ENCODE assay signal across 2 cellular contexts in the genomic region with DNA sequence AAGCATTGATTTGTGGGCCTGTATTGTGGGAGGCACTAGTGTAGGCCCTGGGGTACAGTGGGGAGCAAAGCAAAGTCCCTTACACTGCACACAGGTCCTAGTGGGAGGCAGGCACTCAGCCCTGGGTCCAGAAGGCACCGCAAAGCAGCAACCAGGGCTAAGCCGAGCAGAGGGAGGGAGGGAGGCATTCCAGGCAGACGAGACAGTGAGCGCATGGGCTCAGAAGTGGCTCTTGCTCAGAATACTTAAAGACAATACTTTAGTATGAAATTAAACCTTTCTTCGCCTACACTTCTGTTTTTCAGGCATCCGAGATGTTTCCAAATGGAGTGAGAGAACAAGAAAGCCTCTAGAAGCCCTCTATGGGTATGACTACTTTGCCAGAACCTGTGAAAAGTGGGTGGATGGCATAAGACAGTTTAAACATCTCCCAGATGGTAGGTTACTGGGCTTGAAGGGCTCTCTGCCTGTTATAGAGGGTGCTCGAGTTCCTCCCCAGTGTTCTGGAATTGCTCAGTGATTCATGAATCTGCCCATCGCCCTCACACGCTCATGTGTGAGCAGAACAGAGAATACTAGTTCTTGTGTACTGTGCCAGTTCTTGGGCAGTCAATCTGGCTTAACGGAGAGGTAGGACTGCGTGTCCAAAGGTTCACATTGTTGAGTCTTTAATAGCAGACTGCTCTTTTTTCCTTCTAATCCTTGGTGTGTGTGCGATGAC.
TF ChIP-seq lines count a peak whose summit lies in the region.

No MANE protein-coding gene starts in this region.

TF ChIP-seq in SK-N-SH treated with all-trans-retinoic acid at 6 μM for 48 hours, 23 proteins besides CTCF, POLR2A, EP300 and RAD21 (continued from another document):
- TF ChIP-seq, protein P1, sequence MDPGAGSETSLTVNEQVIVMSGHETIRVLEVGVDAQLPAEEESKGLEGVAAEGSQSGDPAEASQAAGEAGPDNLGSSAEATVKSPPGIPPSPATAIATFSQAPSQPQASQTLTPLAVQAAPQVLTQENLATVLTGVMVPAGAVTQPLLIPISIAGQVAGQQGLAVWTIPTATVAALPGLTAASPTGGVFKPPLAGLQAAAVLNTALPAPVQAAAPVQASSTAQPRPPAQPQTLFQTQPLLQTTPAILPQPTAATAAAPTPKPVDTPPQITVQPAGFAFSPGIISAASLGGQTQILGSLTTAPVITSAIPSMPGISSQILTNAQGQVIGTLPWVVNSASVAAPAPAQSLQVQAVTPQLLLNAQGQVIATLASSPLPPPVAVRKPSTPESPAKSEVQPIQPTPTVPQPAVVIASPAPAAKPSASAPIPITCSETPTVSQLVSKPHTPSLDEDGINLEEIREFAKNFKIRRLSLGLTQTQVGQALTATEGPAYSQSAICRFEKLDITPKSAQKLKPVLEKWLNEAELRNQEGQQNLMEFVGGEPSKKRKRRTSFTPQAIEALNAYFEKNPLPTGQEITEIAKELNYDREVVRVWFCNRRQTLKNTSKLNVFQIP (CRISPR knock-in tag; IDR thresholded peaks at IDR 0.05; ENCODE audit: borderline replicate concordance, low read depth) = no peak
- TF ChIP-seq ZFP30 (CRISPR knock-in tag; IDR thresholded peaks at IDR 0.05) (no peak), ARNTL (CRISPR knock-in tag; IDR thresholded peaks at IDR 0.05; ENCODE audit: borderline replicate concordance, low read depth) (no peak), ZFP3 (CRISPR knock-in tag; IDR thresholded peaks at IDR 0.05) (no peak), PATZ1 (CRISPR knock-in tag; IDR thresholded peaks at IDR 0.05; ENCODE audit: borderline replicate concordance) (no peak), PPARA (CRISPR knock-in tag; IDR thresholded peaks at IDR 0.05; ENCODE audit: borderline replicate concordance) (no peak), ISL1 (CRISPR knock-in tag; IDR thresholded peaks at IDR 0.05) (no peak), ESRRG (CRISPR knock-in tag; IDR thresholded peaks at IDR 0.05) (no peak), ZNF70 (CRISPR knock-in tag; IDR thresholded peaks at IDR 0.05) (no peak), ZC3H10 (CRISPR knock-in tag; IDR thresholded peaks at IDR 0.05) (no peak), CSDC2 (CRISPR knock-in tag; IDR thresholded peaks at IDR 0.05) (no peak), RARB (CRISPR knock-in tag; IDR thresholded peaks at IDR 0.05) (no peak), ZNF565 (CRISPR knock-in tag; conservative IDR thresholded peaks at IDR 0.05; ENCODE audit: low read depth) (no peak)
- TF ChIP-seq, protein P2, sequence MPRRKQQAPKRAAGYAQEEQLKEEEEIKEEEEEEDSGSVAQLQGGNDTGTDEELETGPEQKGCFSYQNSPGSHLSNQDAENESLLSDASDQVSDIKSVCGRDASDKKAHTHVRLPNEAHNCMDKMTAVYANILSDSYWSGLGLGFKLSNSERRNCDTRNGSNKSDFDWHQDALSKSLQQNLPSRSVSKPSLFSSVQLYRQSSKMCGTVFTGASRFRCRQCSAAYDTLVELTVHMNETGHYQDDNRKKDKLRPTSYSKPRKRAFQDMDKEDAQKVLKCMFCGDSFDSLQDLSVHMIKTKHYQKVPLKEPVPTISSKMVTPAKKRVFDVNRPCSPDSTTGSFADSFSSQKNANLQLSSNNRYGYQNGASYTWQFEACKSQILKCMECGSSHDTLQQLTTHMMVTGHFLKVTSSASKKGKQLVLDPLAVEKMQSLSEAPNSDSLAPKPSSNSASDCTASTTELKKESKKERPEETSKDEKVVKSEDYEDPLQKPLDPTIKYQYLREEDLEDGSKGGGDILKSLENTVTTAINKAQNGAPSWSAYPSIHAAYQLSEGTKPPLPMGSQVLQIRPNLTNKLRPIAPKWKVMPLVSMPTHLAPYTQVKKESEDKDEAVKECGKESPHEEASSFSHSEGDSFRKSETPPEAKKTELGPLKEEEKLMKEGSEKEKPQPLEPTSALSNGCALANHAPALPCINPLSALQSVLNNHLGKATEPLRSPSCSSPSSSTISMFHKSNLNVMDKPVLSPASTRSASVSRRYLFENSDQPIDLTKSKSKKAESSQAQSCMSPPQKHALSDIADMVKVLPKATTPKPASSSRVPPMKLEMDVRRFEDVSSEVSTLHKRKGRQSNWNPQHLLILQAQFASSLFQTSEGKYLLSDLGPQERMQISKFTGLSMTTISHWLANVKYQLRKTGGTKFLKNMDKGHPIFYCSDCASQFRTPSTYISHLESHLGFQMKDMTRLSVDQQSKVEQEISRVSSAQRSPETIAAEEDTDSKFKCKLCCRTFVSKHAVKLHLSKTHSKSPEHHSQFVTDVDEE (CRISPR knock-in tag; IDR thresholded peaks at IDR 0.05) = no peak

TF ChIP-seq in SK-N-SH, 30 proteins besides CTCF, POLR2A, EP300 and RAD21 (continued from another document):
- TF ChIP-seq SMC3 (IDR thresholded peaks at IDR 0.05; ENCODE audit: low read depth, low read length) (no peak), TAF1 (IDR thresholded peaks at IDR 0.05; ENCODE audit: borderline replicate concordance, low read depth, low read length) (no peak)
